ENCODE assay signal across 8 cellular contexts in the genomic region with DNA sequence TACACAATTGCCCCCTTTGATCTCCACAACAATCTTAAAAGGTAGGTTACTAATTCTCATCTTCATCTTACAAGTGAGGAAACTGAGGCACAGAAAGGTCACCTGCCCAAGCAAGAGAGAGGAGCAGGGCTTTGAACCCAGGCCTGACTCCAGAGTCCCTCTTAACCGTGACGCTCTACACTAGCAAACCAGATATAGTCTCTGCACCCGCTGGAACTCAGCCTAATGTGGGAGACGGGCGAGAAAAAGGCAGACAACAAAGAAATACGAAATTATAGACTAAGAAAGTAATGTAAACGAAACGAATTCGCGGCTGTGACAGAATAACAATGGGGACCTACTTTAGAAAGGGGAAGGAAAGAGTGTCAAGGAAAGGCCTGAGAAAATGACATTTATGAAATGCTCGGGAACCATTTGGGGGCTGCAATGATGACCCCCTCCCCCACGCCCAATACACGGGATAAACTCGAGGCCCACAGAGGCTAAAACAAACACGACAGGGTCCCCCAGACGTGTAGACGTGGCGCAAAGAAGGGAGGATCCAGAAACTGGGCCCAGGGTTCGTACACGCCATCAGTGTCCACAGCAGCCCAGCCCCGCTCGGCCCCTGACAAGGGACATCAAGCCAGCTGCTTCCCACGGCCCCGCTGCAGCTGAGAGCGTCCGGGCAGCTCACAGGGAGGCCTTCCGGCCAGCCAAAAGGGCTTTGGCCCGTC. TPM values are rescaled to one million over a fixed set of nuclear protein-coding genes. Genes with fewer than 3 reads are reported as not detected.
DNase-seq lines count a peak whose midpoint lies in the region; ATAC-seq and TF ChIP-seq lines count a peak whose summit lies in the region.

No MANE protein-coding gene starts in this region.

- DNase-seq in AG08396 (ENCODE audit: low spot score) (peak; percentile 27), WERI-Rb-1 (no peak), fibroblast of peridontal ligament (ENCODE audit: extremely low read depth) (peak; percentile 48), osteoblast (ENCODE audit: insufficient read length, low spot score, missing footprints) (peak; percentile 52), GM13977 (ENCODE audit: low spot score) (no peak), NCI-H2107 (lab: John Stamatoyannopoulos, UW) (no peak)

- H3K27me3 ChIP-seq in WERI-Rb-1 (ENCODE audit: insufficient read depth, low read depth, severe bottlenecking) = no peaks in the 10 kb centered on the region
- no peaks in the 10 kb centered on the region for H3K27me3 ChIP-seq in osteoblast (ENCODE audit: insufficient read depth, low read length)

- peak overlapping the region; percentile 96 for H3K27ac ChIP-seq in WERI-Rb-1
- peak overlapping the region; percentile 95 for H3K27ac ChIP-seq in osteoblast (ENCODE audit: low read depth, low read length)

- H3K4me3 ChIP-seq in WERI-Rb-1 (ENCODE audit: low read depth, low read length) = peak overlapping the region; percentile 97
- peak overlapping the region; percentile 95 for H3K4me3 ChIP-seq in osteoblast (ENCODE audit: insufficient read depth, low read length)

- peak overlapping the region; percentile 82 for H2AFZ ChIP-seq in osteoblast (ENCODE audit: low read length)

- no peaks in the 10 kb centered on the region for H3K9me3 ChIP-seq in WERI-Rb-1 (ENCODE audit: severe bottlenecking)
- no peaks in the 10 kb centered on the region for H3K9me3 ChIP-seq in osteoblast (ENCODE audit: low read depth, low read length)

- peaks cover 56% of the 10 kb centered on the region for H3K79me2 ChIP-seq in osteoblast (ENCODE audit: insufficient read depth, low read length)

- peak overlapping the region; percentile 95 for H3K4me2 ChIP-seq in osteoblast (ENCODE audit: insufficient read depth, low read length)

- H3K36me3 ChIP-seq in WERI-Rb-1 = peaks cover 4% of the 10 kb centered on the region; the same call in 1 of the 2 replicates
- H3K36me3 ChIP-seq in osteoblast (ENCODE audit: insufficient read depth, low read length) = peaks cover 14% of the 10 kb centered on the region

- ATAC-seq in GM18868 (IDR thresholded peaks at IDR 0.05; ENCODE audit: unreplicated experiment) (peak; percentile 11), HG03354 (IDR thresholded peaks at IDR 0.05; ENCODE audit: poor library complexity, severe bottlenecking, unreplicated experiment) (peak; percentile 19)

- TF ChIP-seq CTCF in WERI-Rb-1 (IDR thresholded peaks at IDR 0.05; ENCODE audit: low read depth, low read length) = no peak
- no peak for TF ChIP-seq CTCF in osteoblast (IDR thresholded peaks at IDR 0.05; ENCODE audit: extremely low read depth, low read depth, low read length)
- TF ChIP-seq CTCF in GM13977 (IDR thresholded peaks at IDR 0.05; ENCODE audit: extremely low read depth, insufficient read depth, missing control alignments) = no peak

- peaks cover 43% of the 10 kb centered on the region for H3K4me1 ChIP-seq in osteoblast (ENCODE audit: insufficient read depth, low read length)

- H4K20me1 ChIP-seq in osteoblast (ENCODE audit: insufficient read depth, low read length) = peaks cover 41% of the 10 kb centered on the region

- in situ Hi-C loops in GM13977 (cut with MboI; ENCODE audit: low pct_unique_long_range_greater_than_20kb, low sequenced_read_pairs, unreplicated experiment) = no loop called here

RNA-seq across cellular contexts. Expression of a gene that starts 0.6 kb away (rescaled TPM):
- total RNA-seq in osteoblast = 98.7 and 98.8 TPM in 2 replicates

RNA-seq across cellular contexts. Expression of a gene that starts 55.2 kb away (rescaled TPM):
- 32.2 and 41.8 TPM in 2 replicates for total RNA-seq in osteoblast

Comparison
In these comparisons a context has a peak if more than half of its experiments do, and no peak if none do; other contexts are left out.
1. DNase-seq: peak in AG08396 (single experiment), fibroblast of peridontal ligament (single experiment) and osteoblast (single experiment); none in WERI-Rb-1 (single experiment), GM13977 (single experiment) and NCI-H2107 (single experiment).